In the genomic region with DNA sequence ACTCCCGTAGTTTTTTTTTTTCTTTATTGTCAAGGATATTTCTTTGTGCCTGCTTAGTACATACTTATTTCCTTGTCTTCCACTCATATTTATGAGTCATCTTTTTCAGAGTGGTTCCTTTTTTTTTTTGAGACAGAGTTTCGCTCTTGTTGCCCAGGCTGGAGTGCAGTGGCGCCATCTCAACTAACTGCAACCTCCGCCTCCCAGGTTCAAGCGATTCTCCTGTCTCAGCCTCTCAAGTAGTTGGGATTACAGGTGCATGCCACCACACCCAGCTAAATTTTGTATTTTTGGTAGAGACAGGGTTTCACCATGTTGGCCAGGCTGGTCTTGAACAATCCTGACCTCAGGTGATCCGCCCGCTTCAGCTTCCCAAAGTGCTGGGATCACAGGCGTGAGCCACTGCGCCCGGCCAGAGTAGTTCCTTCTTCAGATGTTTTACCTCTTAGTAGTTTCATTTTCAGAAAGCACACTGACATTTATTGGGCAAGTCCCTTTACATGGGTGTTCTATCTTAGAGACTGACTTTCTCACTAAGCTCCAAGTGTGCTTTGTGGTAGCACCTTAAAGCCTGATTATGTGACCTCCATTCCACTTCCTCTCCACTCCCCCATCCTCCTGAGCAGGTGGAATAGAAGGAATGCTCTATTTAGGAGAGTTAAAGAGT, we compare ENCODE assay signal across 7 cellular contexts. TPM values are rescaled to one million over a fixed set of nuclear protein-coding genes. Genes with fewer than 3 reads are reported as not detected.
DNase-seq lines count a peak whose midpoint lies in the region; ATAC-seq and TF ChIP-seq lines count a peak whose summit lies in the region.
"Not testable (repeated sequence)": the region's sequence is repeated elsewhere in the genome, so short reads cannot be mapped to it uniquely, and the experiment has no call there.

No MANE protein-coding gene starts in this region.

- RAD21 ChIA-PET in HCT116 (lab: Charles Lee; ENCODE audit: low non-redundant PET in 1 of 2, low total read pairs in 2 of 2, uncharacterized antibody in 2 of 2, unreplicated experiment in 2 of 2) = not testable (repeated sequence)

- not testable (repeated sequence) for DNase-seq in HCT116 (ENCODE audit: low read depth, low spot score); sigmoid colon
- peak; percentile 59 for DNase-seq in activated T-cell treated with anti-CD3 and anti-CD28 coated beads, Interleukin-2, amount 50 U/mL, for 1 hour

- WGBS in sigmoid colon, 2 donors = 52 to 82% methylated on average over 10 of the region's 10 CpGs

- intact Hi-C loops in HCT116 (cut with micrococcal nuclease); sigmoid colon (cut with DNase I): not testable (repeated sequence)

- not testable (repeated sequence) for H3K27ac ChIP-seq in HCT116 (ENCODE audit: low read depth, low read length)
- peak overlapping the region; percentile 92 for H3K27ac ChIP-seq in SU-DHL-6 (ENCODE audit: low read depth, low read length)
- peak overlapping the region in 3 of 4 donors; percentile 2 to 39 (median 34) for H3K27ac ChIP-seq in sigmoid colon

- not testable (repeated sequence) for H3K9me2 ChIP-seq in HCT116 (ENCODE audit: insufficient read depth); SU-DHL-6 (replicated peaks; ENCODE audit: insufficient read depth, low read length)

- CTCF ChIA-PET in HCT116 (lab: Charles Lee) = not testable (repeated sequence)

- ATAC-seq in GM18868 (IDR thresholded peaks at IDR 0.05; ENCODE audit: unreplicated experiment) (peak; percentile 49), HG03571 (IDR thresholded peaks at IDR 0.05; ENCODE audit: unreplicated experiment) (peak; percentile 40), esophagus mucosa (peak; percentile 5)
- not testable (repeated sequence) for ATAC-seq in HCT116

- not testable (repeated sequence) for H2AFZ ChIP-seq in HCT116 (ENCODE audit: low read depth, low read length, poor library complexity, severe bottlenecking)
- peak overlapping the region; percentile 23 for H2AFZ ChIP-seq in SU-DHL-6 (ENCODE audit: low read depth, low read length, severe bottlenecking)

- not testable (repeated sequence) for H3K9ac ChIP-seq in HCT116 (ENCODE audit: low read length)
- H3K9ac ChIP-seq in SU-DHL-6 (ENCODE audit: low read length) = peak overlapping the region; percentile 49

- BruUV-seq in HCT116 (replicated peaks; lab: Mats Ljungman, UMichigan) = not testable (repeated sequence)

- H3K4me3 ChIP-seq in HCT116 (replicated peaks in 1 of 2; ENCODE audit: low read depth in 1 of 2, low read length in 2 of 2); sigmoid colon: not testable (repeated sequence)
- H3K4me3 ChIP-seq in SU-DHL-6 (ENCODE audit: insufficient read depth, low read length, poor library complexity, severe bottlenecking) = peak overlapping the region; percentile 29

- TF ChIP-seq CTCF in HCT116 (IDR thresholded peaks at IDR 0.05 in 2 of 3, conservative IDR thresholded peaks at IDR 0.05 in 1 of 3; ENCODE audit: borderline replicate concordance in 1 of 3, insufficient read depth in 1 of 3, low read depth in 2 of 3, low read length in 2 of 3); SU-DHL-6 (IDR thresholded peaks at IDR 0.05; ENCODE audit: insufficient read depth, low read length, poor library complexity, severe bottlenecking); sigmoid colon (IDR thresholded peaks at IDR 0.05): not testable (repeated sequence)

- peaks cover 86% of the 10 kb centered on the region for H3F3A ChIP-seq in SU-DHL-6 (ENCODE audit: insufficient read depth)

- not testable (repeated sequence) for TF ChIP-seq EP300 in sigmoid colon (IDR thresholded peaks at IDR 0.05)

- not testable (repeated sequence) for H4K20me1 ChIP-seq in HCT116 (ENCODE audit: insufficient read depth); SU-DHL-6 (ENCODE audit: low read depth, low read length)

- POLR2A ChIA-PET in HCT116 (lab: Charles Lee) = interaction anchor here (0.9 kb wide), 1 partner anchor 9 kb away, joined by 3 read pairs; no protein-coding TSS in a partner anchor

- not testable (repeated sequence) for TF ChIP-seq POLR2A in HCT116 (IDR thresholded peaks at IDR 0.05; ENCODE audit: borderline replicate concordance, extremely low read depth, insufficient read depth, insufficient read length); sigmoid colon (IDR thresholded peaks at IDR 0.05)

- not testable (repeated sequence) for H3K9me3 ChIP-seq in HCT116 (ENCODE audit: control insufficient read depth in 1 of 2, insufficient read depth in 1 of 2, low read depth in 1 of 2, low read length in 2 of 2); SU-DHL-6 (ENCODE audit: insufficient read depth, low read length); sigmoid colon

- H3K4me2 ChIP-seq in HCT116 (ENCODE audit: low read length) (peak overlapping the region; percentile 17; the same call in 1 of the 2 replicates), SU-DHL-6 (ENCODE audit: low read depth, low read length, poor library complexity, severe bottlenecking) (peak overlapping the region; percentile 64)

- peaks cover 17 to 46% of the 10 kb centered on the region in 2 experiments for H3K4me1 ChIP-seq in HCT116 (ENCODE audit: control insufficient read depth in 1 of 2, insufficient read depth in 2 of 2, low read length in 2 of 2)
- H3K4me1 ChIP-seq in sigmoid colon = not testable (repeated sequence)

- H3K79me2 ChIP-seq in HCT116 (ENCODE audit: insufficient read depth, low read length); SU-DHL-6 (ENCODE audit: insufficient read depth, low read length): not testable (repeated sequence)

- not testable (repeated sequence) for H3K27me3 ChIP-seq in HCT116 (ENCODE audit: insufficient read depth, low read length); SU-DHL-6 (ENCODE audit: low read length); sigmoid colon

- not testable (repeated sequence) for H3K36me3 ChIP-seq in HCT116 (ENCODE audit: control insufficient read depth in 1 of 2, insufficient read depth in 2 of 2, low read length in 2 of 2); SU-DHL-6 (ENCODE audit: low read length); sigmoid colon

- not testable (repeated sequence) for TF ChIP-seq RAD21 in HCT116 (IDR thresholded peaks at IDR 0.05; ENCODE audit: low read depth)

TF ChIP-seq in HCT116, 20 proteins besides CTCF, POLR2A, EP300 and RAD21:
- peak; percentile 38; the same call in 1 of the 2 replicates for TF ChIP-seq CBX3 (IDR thresholded peaks at IDR 0.05; ENCODE audit: low read depth)

RNA-seq across cellular contexts. Expression of a gene that starts 6.9 kb away (rescaled TPM):
- total RNA-seq in HCT116 (2021; ENCODE audit: unreplicated experiment) = 14.9 TPM
- polyA plus RNA-seq in HCT116 (2012) = 5.3 and 6.9 TPM in 2 replicates
- 6.1 TPM for total RNA-seq in esophagus mucosa
- total RNA-seq in sigmoid colon = 10 to 100 TPM; 13.6 to 18.5 (median 17.4) TPM
- 1 to 10 TPM; 4.6 to 7.8 (median 4.8) TPM for polyA plus RNA-seq in sigmoid colon

RNA-seq across cellular contexts. Expression of a gene that starts 29.1 kb away (rescaled TPM):
- 17.1 TPM for total RNA-seq in HCT116 (2021; ENCODE audit: unreplicated experiment)
- polyA plus RNA-seq in HCT116 (2012) = 15.7 and 17.7 TPM in 2 replicates
- 15.0 TPM for total RNA-seq in esophagus mucosa
- total RNA-seq in sigmoid colon = 10 to 100 TPM; 16.6 to 39.6 (median 27.7) TPM
- 10 to 100 TPM; 30.6 to 35.9 (median 35.4) TPM for polyA plus RNA-seq in sigmoid colon

RNA-seq across cellular contexts. Expression of a gene that starts 52.6 kb away (rescaled TPM):
- total RNA-seq in HCT116 (2021; ENCODE audit: unreplicated experiment) (not detected), esophagus mucosa (0.08 TPM), sigmoid colon (1 to 10 TPM in 2 of 4 donors, under 1 TPM in 2; 0.66 to 3.5 (median 1.9) TPM)
- not detected in 2 replicates for polyA plus RNA-seq in HCT116 (2012)
- polyA plus RNA-seq in sigmoid colon = under 1 TPM in 2 of 3 donors, not detected in 1; under 0.01 to 0.71 TPM
